Comparison of ENCODE assay signal across 9 cellular contexts in the genomic region with DNA sequence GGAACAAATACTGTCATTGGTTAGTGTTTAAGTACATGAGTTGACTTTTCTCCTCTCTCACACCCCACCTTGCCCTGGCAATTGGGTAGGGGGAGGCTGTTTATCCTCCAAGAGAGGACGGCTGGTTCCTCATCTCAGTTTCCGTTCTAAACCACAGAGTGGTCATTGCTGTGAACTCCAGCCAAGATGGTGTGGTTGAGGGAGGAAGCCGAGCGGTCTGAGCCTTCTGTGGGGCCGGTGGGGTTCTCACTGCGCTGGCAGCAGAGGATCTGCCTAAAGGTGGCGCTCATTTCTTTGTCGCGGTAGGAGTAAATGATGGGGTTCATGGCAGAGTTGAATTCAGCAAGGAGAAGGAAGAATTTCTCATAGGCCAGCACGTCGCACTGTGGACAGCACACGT.
A peak's percentile ranks its signal among the peaks of the same experiment; 100 is the strongest.
DNase-seq lines count a peak whose midpoint lies in the region; ATAC-seq and TF ChIP-seq lines count a peak whose summit lies in the region.
"Had no signal": no experiment of that assay in that cellular context is flagged by ENCODE, and none has a peak within 500 bp of the region (broad histone marks: within the 10 kb centered on the region; RNA-seq: fewer than 3 reads in every experiment).

No MANE protein-coding gene starts in this region.

- H3K27ac Mint-ChIP-seq in activated CD4-positive, alpha-beta T cell treated with anti-CD3 and anti-CD28 coated beads for 36 hours: no peak overlapping the region
- no peak overlapping the region for H3K27ac Mint-ChIP-seq in activated CD4-positive, alpha-beta T cell treated with anti-CD3 and anti-CD28 coated beads, Interleukin-2, amount 10 ng/mL, durations not matched to agents 24 days and 14 days

- POLR2A ChIA-PET in activated CD4-positive, alpha-beta T cell treated with anti-CD3 and anti-CD28 coated beads for 36 hours (lab: Charles Lee): no interaction called here

- no peak for ATAC-seq in activated CD4-positive, alpha-beta T cell treated with anti-CD3 and anti-CD28 coated beads for 36 hours
- ATAC-seq in HG03571 (IDR thresholded peaks at IDR 0.05; ENCODE audit: unreplicated experiment): peak; percentile 91
- peak; percentile 72 for ATAC-seq in Right ventricle myocardium inferior

- no peak overlapping the region for H2AFZ ChIP-seq in MM.1S (ENCODE audit: low read length)

- H4K20me1 ChIP-seq in MM.1S (ENCODE audit: insufficient read depth, low read length): no peaks in the 10 kb centered on the region

- H3K4me3 ChIP-seq in transverse colon (no peak overlapping the region), MM.1S (ENCODE audit: low read length) (no peak overlapping the region)

- H3K4me1 ChIP-seq in transverse colon: no peaks in the 10 kb centered on the region
- H3K4me1 ChIP-seq in MM.1S (ENCODE audit: low read length): no peaks in the 10 kb centered on the region

- WGBS in transverse colon (ENCODE audit: low coverage in 1 of 2), 2 donors: 73 to 81% methylated on average over 9 to 12 of the region's 12 CpGs

- no peaks in the 10 kb centered on the region for H3K36me3 ChIP-seq in transverse colon
- no peaks in the 10 kb centered on the region for H3K36me3 ChIP-seq in MM.1S (replicated peaks; ENCODE audit: insufficient read depth, low read length)

- no peak overlapping the region for H3K4me2 ChIP-seq in MM.1S (ENCODE audit: low read depth, low read length)

- H3K9me3 ChIP-seq in transverse colon: no peaks in the 10 kb centered on the region
- H3K9me3 ChIP-seq in MM.1S (replicated peaks; ENCODE audit: insufficient read depth, low read length): no peaks in the 10 kb centered on the region

- H3K27me3 ChIP-seq in transverse colon (no peaks in the 10 kb centered on the region), MM.1S (replicated peaks; ENCODE audit: insufficient read depth, low read length) (no peaks in the 10 kb centered on the region)

- H3K27me3 Mint-ChIP-seq in activated CD4-positive, alpha-beta T cell treated with anti-CD3 and anti-CD28 coated beads for 36 hours: peaks cover 13% of the 10 kb centered on the region
- H3K27me3 Mint-ChIP-seq in activated CD4-positive, alpha-beta T cell treated with anti-CD3 and anti-CD28 coated beads, Interleukin-2, amount 10 ng/mL, durations not matched to agents 24 days and 14 days: no peaks in the 10 kb centered on the region
- H3K27me3 Mint-ChIP-seq: central memory CD8-positive, alpha-beta T cell had no signal

- no peak overlapping the region for H3K9ac ChIP-seq in MM.1S (ENCODE audit: low read length)

- H3F3A ChIP-seq in MM.1S (ENCODE audit: insufficient read depth, low read length): no peaks in the 10 kb centered on the region

- H3K27ac ChIP-seq in transverse colon: no peak overlapping the region
- no peak overlapping the region for H3K27ac ChIP-seq in MM.1S (ENCODE audit: low read length)

- DNase-seq in activated CD4-positive, alpha-beta T cell treated with anti-CD3 and anti-CD28 coated beads for 36 hours: peak; percentile 16
- no peak for DNase-seq in activated CD4-positive, alpha-beta T cell treated with anti-CD3 and anti-CD28 coated beads, Interleukin-2, amount 10 ng/mL, durations not matched to agents 24 days and 14 days
- DNase-seq in Right ventricle myocardium inferior (ENCODE audit: missing footprints): peak; percentile 64
- DNase-seq in transverse colon: peak; percentile 28
- DNase-seq in NCI-H446 treated with DMSO at 0.1 percent for 48 hours (lab: John Stamatoyannopoulos, UW): no peak
- DNase-seq in activated T-cell treated with anti-CD3 and anti-CD28 coated beads, Interleukin-2, amount 50 U/mL, for 1 hour: no peak
- DNase-seq in MM.1S: no peak

- no peaks in the 10 kb centered on the region for H3K9me2 ChIP-seq in MM.1S (replicated peaks; ENCODE audit: insufficient read depth, low read length)

- no peaks in the 10 kb centered on the region for H3K9me3 Mint-ChIP-seq in activated CD4-positive, alpha-beta T cell treated with anti-CD3 and anti-CD28 coated beads for 36 hours (ENCODE audit: low read depth)
- no peaks in the 10 kb centered on the region for H3K9me3 Mint-ChIP-seq in activated CD4-positive, alpha-beta T cell treated with anti-CD3 and anti-CD28 coated beads, Interleukin-2, amount 10 ng/mL, durations not matched to agents 24 days and 14 days

- in situ Hi-C loops in transverse colon (cut with MboI; ENCODE audit: low pct_ligation_motif_present in 1 of 4, low pct_unique_long_range_greater_than_20kb in 1 of 4, low sequenced_read_pairs in 3 of 4): no loop called here

- no peak overlapping the region for H3K4me3 Mint-ChIP-seq in activated CD4-positive, alpha-beta T cell treated with anti-CD3 and anti-CD28 coated beads for 36 hours
- no peak overlapping the region for H3K4me3 Mint-ChIP-seq in activated CD4-positive, alpha-beta T cell treated with anti-CD3 and anti-CD28 coated beads, Interleukin-2, amount 10 ng/mL, durations not matched to agents 24 days and 14 days
- H3K4me3 Mint-ChIP-seq: central memory CD8-positive, alpha-beta T cell had no signal

- TF ChIP-seq CTCF in transverse colon (IDR thresholded peaks at IDR 0.05) (no peak), MM.1S (IDR thresholded peaks at IDR 0.05; ENCODE audit: low read length) (no peak)

- intact Hi-C loops in activated CD4-positive, alpha-beta T cell treated with anti-CD3 and anti-CD28 coated beads for 36 hours (cut with DNase I, micrococcal nuclease): no loop called here
- intact Hi-C loops in activated CD4-positive, alpha-beta T cell treated with anti-CD3 and anti-CD28 coated beads, Interleukin-2, amount 10 ng/mL, durations not matched to agents 24 days and 14 days (cut with micrococcal nuclease): no loop called here
- intact Hi-C loops in Right ventricle myocardium inferior (cut with DNase I): no loop called here
- intact Hi-C loops in transverse colon (cut with DNase I; ENCODE audit: low total_unique reads): no loop called here

- CTCF ChIA-PET in activated CD4-positive, alpha-beta T cell treated with anti-CD3 and anti-CD28 coated beads for 36 hours (lab: Charles Lee): interaction anchor here (0.6 kb wide), 1 partner anchor 30 kb away, joined by 3 read pairs; no protein-coding TSS in a partner anchor

- H3K4me1 Mint-ChIP-seq in activated CD4-positive, alpha-beta T cell treated with anti-CD3 and anti-CD28 coated beads for 36 hours: no peaks in the 10 kb centered on the region
- peaks cover under 1% of the 10 kb centered on the region for H3K4me1 Mint-ChIP-seq in activated CD4-positive, alpha-beta T cell treated with anti-CD3 and anti-CD28 coated beads, Interleukin-2, amount 10 ng/mL, durations not matched to agents 24 days and 14 days
- H3K4me1 Mint-ChIP-seq: central memory CD8-positive, alpha-beta T cell had no signal

- TF ChIP-seq EP300 in transverse colon (IDR thresholded peaks at IDR 0.05; ENCODE audit: low read depth): no peak

- H3K36me3 Mint-ChIP-seq in activated CD4-positive, alpha-beta T cell treated with anti-CD3 and anti-CD28 coated beads for 36 hours (ENCODE audit: low read depth): no peaks in the 10 kb centered on the region
- H3K36me3 Mint-ChIP-seq in activated CD4-positive, alpha-beta T cell treated with anti-CD3 and anti-CD28 coated beads, Interleukin-2, amount 10 ng/mL, durations not matched to agents 24 days and 14 days (ENCODE audit: low read depth): no peaks in the 10 kb centered on the region

- no peaks in the 10 kb centered on the region for H3K79me2 ChIP-seq in MM.1S (ENCODE audit: low read length)

- TF ChIP-seq POLR2A in transverse colon (IDR thresholded peaks at IDR 0.05): no peak

Comparison
In these comparisons a context has a peak if more than half of its experiments do, and no peak if none do; other contexts are left out.
1. DNase-seq: peak in activated CD4-positive, alpha-beta T cell treated with anti-CD3 and anti-CD28 coated beads for 36 hours (single experiment), Right ventricle myocardium inferior (single experiment) and transverse colon (single experiment); none in activated CD4-positive, alpha-beta T cell treated with anti-CD3 and anti-CD28 coated beads, Interleukin-2, amount 10 ng/mL, durations not matched to agents 24 days and 14 days (single experiment), NCI-H446 treated with DMSO at 0.1 percent for 48 hours (single experiment), activated T-cell treated with anti-CD3 and anti-CD28 coated beads, Interleukin-2, amount 50 U/mL, for 1 hour (single experiment) and MM.1S (single experiment).